Comparison of ENCODE assay signal across 9 cellular contexts in genomic region chr16:456891-457483, GRCh38. TPM values are rescaled to one million over a fixed set of nuclear protein-coding genes. Genes with fewer than 3 reads are reported as not detected.
DNase-seq lines count a peak whose midpoint lies in the region; ATAC-seq and TF ChIP-seq lines count a peak whose summit lies in the region.
"Had no signal": no experiment of that assay in that cellular context is flagged by ENCODE, and none has a peak within 500 bp of the region (broad histone marks: within the 10 kb centered on the region; RNA-seq: fewer than 3 reads in every experiment).

No MANE protein-coding gene starts in this region.

- H3K4me1 Mint-ChIP-seq in GM23338 = peaks cover 24% of the 10 kb centered on the region
- H3K4me1 Mint-ChIP-seq in activated naive CD8-positive, alpha-beta T cell treated with anti-CD3 and anti-CD28 coated beads, Interleukin-2, amount 50 U/mL, for 24 hours = peaks cover 2% of the 10 kb centered on the region

- H3K27me3 Mint-ChIP-seq in GM23338 (ENCODE audit: insufficient read depth, low read depth, poor library complexity) = peaks cover 9% of the 10 kb centered on the region
- no peaks in the 10 kb centered on the region for H3K27me3 Mint-ChIP-seq in activated naive CD8-positive, alpha-beta T cell treated with anti-CD3 and anti-CD28 coated beads, Interleukin-2, amount 50 U/mL, for 24 hours

- H3K27me3 ChIP-seq in GM23338 (ENCODE audit: insufficient read depth) = no peaks in the 10 kb centered on the region
- no peaks in the 10 kb centered on the region for H3K27me3 ChIP-seq in left ventricle myocardium inferior (ENCODE audit: low read depth)

- ATAC-seq in GM23338 = peak; percentile 52
- no peak for ATAC-seq in activated naive CD8-positive, alpha-beta T cell treated with anti-CD3 and anti-CD28 coated beads, Interleukin-2, amount 50 U/mL, for 24 hours

- H3K27ac ChIP-seq in GM23338 (ENCODE audit: low read depth) = peak overlapping the region; percentile 12; the same call in 1 of the 2 replicates
- H3K27ac ChIP-seq in VCaP = peak overlapping the region; percentile 78
- peak overlapping the region; percentile 78 for H3K27ac ChIP-seq in left ventricle myocardium inferior (replicated peaks)

- DNase-seq in GM23338 (ENCODE audit: low spot score) (no peak), left ventricle myocardium inferior (no peak), renal cortical epithelial cell (ENCODE audit: low read depth) (peak; percentile 59), NCI-H146 treated with DMSO at 0.1 percent for 48 hours (lab: John Stamatoyannopoulos, UW; ENCODE audit: unreplicated experiment) (no peak), GDM1 (lab: John Stamatoyannopoulos, UW) (no peak)
- no peak for DNase-seq in activated CD4-positive, alpha-beta T cell treated with anti-CD3 and anti-CD28 coated beads for 48 hours
- no peak for DNase-seq in activated naive CD8-positive, alpha-beta T cell treated with anti-CD3 and anti-CD28 coated beads, Interleukin-2, amount 50 U/mL, for 24 hours

- no peak overlapping the region for H2AFZ ChIP-seq in GM23338

- H3K27ac Mint-ChIP-seq in GM23338 = peak overlapping the region; percentile 24; the same call in 1 of the 2 replicates
- H3K27ac Mint-ChIP-seq in activated naive CD8-positive, alpha-beta T cell treated with anti-CD3 and anti-CD28 coated beads, Interleukin-2, amount 50 U/mL, for 24 hours = no peak overlapping the region

- H3F3A ChIP-seq in GM23338 (replicated peaks; ENCODE audit: low read depth) = 0 out of 2 replicates have a peak, but pooled peaks cover 13% of the 10 kb centered on the region

- no peak overlapping the region for H3K4me2 ChIP-seq in GM23338

- H3K79me2 ChIP-seq in GM23338 (replicated peaks; ENCODE audit: insufficient read depth) = no peaks in the 10 kb centered on the region; the same call in 1 of the 2 replicates

- H3K36me3 Mint-ChIP-seq in GM23338 (ENCODE audit: low read depth) = peaks cover 11% of the 10 kb centered on the region
- peaks cover 4% of the 10 kb centered on the region for H3K36me3 Mint-ChIP-seq in activated naive CD8-positive, alpha-beta T cell treated with anti-CD3 and anti-CD28 coated beads, Interleukin-2, amount 50 U/mL, for 24 hours (ENCODE audit: low read depth)

- TF ChIP-seq CTCF in GM23338 (conservative IDR thresholded peaks at IDR 0.05; ENCODE audit: low read depth in 2 of 2) = no peak
- no peak; the same call in 1 of the 2 replicates for TF ChIP-seq CTCF in VCaP (conservative IDR thresholded peaks at IDR 0.05)
- TF ChIP-seq CTCF in left ventricle myocardium inferior (IDR thresholded peaks at IDR 0.05; ENCODE audit: borderline replicate concordance) = no peak

- no peaks in the 10 kb centered on the region; the same call in 2 of the 3 replicates for H3K9me3 Mint-ChIP-seq in GM23338
- no peaks in the 10 kb centered on the region for H3K9me3 Mint-ChIP-seq in activated naive CD8-positive, alpha-beta T cell treated with anti-CD3 and anti-CD28 coated beads, Interleukin-2, amount 50 U/mL, for 24 hours

- H3K4me3 ChIP-seq in GM23338 (no peak overlapping the region), left ventricle myocardium inferior (no peak overlapping the region)
- H3K4me3 ChIP-seq: lung had no signal

- peaks cover 3% of the 10 kb centered on the region; the same call in 1 of the 2 replicates for H4K20me1 ChIP-seq in GM23338 (replicated peaks; ENCODE audit: insufficient read depth)

- no peaks in the 10 kb centered on the region for H3K36me3 ChIP-seq in GM23338 (ENCODE audit: insufficient read depth)
- peaks cover 7% of the 10 kb centered on the region for H3K36me3 ChIP-seq in left ventricle myocardium inferior

- H3K9me2 ChIP-seq in GM23338 (ENCODE audit: insufficient read depth) = no peaks in the 10 kb centered on the region

- H3K4me3 Mint-ChIP-seq in GM23338 = no peak overlapping the region; the same call in 2 of the 3 replicates
- no peak overlapping the region for H3K4me3 Mint-ChIP-seq in activated naive CD8-positive, alpha-beta T cell treated with anti-CD3 and anti-CD28 coated beads, Interleukin-2, amount 50 U/mL, for 24 hours

- intact Hi-C loops in left ventricle myocardium inferior (cut with micrococcal nuclease) = no loop called here

- H3K9me3 ChIP-seq in left ventricle myocardium inferior (replicated peaks) = no peaks in the 10 kb centered on the region

- no peaks in the 10 kb centered on the region; the same call in 1 of the 2 replicates for H3K4me1 ChIP-seq in GM23338 (ENCODE audit: insufficient read depth)
- H3K4me1 ChIP-seq in left ventricle myocardium inferior = peaks cover 21% of the 10 kb centered on the region

TF ChIP-seq in GM23338, 12 proteins besides CTCF, POLR2A, EP300 and RAD21:
- no peak for TF ChIP-seq POLR2AphosphoS5 (IDR thresholded peaks at IDR 0.05; ENCODE audit: low read depth)
- TF ChIP-seq EZH2 (IDR thresholded peaks at IDR 0.05; ENCODE audit: low read depth, unreplicated experiment) = no peak
- no peak for TF ChIP-seq CREB1 (CRISPR knock-in tag; IDR thresholded peaks at IDR 0.05; ENCODE audit: low read depth)
- no peak for TF ChIP-seq ETS1 (IDR thresholded peaks at IDR 0.05)
- TF ChIP-seq NANOG (IDR thresholded peaks at IDR 0.05; ENCODE audit: borderline replicate concordance) = no peak
- TF ChIP-seq JUNB (IDR thresholded peaks at IDR 0.05; ENCODE audit: unreplicated experiment) = no peak
- TF ChIP-seq EZH2phosphoT487 (IDR thresholded peaks at IDR 0.05; ENCODE audit: unreplicated experiment) = no peak
- TF ChIP-seq STAT1 (IDR thresholded peaks at IDR 0.05; ENCODE audit: unreplicated experiment) = no peak
- TF ChIP-seq, protein P1, sequence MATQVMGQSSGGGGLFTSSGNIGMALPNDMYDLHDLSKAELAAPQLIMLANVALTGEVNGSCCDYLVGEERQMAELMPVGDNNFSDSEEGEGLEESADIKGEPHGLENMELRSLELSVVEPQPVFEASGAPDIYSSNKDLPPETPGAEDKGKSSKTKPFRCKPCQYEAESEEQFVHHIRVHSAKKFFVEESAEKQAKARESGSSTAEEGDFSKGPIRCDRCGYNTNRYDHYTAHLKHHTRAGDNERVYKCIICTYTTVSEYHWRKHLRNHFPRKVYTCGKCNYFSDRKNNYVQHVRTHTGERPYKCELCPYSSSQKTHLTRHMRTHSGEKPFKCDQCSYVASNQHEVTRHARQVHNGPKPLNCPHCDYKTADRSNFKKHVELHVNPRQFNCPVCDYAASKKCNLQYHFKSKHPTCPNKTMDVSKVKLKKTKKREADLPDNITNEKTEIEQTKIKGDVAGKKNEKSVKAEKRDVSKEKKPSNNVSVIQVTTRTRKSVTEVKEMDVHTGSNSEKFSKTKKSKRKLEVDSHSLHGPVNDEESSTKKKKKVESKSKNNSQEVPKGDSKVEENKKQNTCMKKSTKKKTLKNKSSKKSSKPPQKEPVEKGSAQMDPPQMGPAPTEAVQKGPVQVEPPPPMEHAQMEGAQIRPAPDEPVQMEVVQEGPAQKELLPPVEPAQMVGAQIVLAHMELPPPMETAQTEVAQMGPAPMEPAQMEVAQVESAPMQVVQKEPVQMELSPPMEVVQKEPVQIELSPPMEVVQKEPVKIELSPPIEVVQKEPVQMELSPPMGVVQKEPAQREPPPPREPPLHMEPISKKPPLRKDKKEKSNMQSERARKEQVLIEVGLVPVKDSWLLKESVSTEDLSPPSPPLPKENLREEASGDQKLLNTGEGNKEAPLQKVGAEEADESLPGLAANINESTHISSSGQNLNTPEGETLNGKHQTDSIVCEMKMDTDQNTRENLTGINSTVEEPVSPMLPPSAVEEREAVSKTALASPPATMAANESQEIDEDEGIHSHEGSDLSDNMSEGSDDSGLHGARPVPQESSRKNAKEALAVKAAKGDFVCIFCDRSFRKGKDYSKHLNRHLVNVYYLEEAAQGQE (IDR thresholded peaks at IDR 0.05; ENCODE audit: unreplicated experiment) = no peak
- TF ChIP-seq ZNF114 (CRISPR knock-in tag; IDR thresholded peaks at IDR 0.05) = no peak

RNA-seq across cellular contexts. Expression of gene RAB11FIP3, which starts 31.5 kb away (rescaled TPM):
- total RNA-seq in GM23338 (2014; rRNA removed; shearing (Covaris generic)) = 27.9 and 29.2 TPM in 2 replicates
- 3.2 and 4.4 TPM in 2 replicates for polyA plus RNA-seq in GM23338 (2016; fragmentation: Nextera tagmentation; extraction: Ambion mirVana)
- 27.4 TPM for total RNA-seq in left ventricle myocardium inferior
- total RNA-seq in renal cortical epithelial cell = 20.5 and 72.5 TPM in 2 replicates

RNA-seq across cellular contexts. Expression of gene DECR2, which starts 55.3 kb away (rescaled TPM):
- total RNA-seq in GM23338 (2014; rRNA removed; shearing (Covaris generic)) = 17.9 and 26.9 TPM in 2 replicates
- 19.0 and 20.3 TPM in 2 replicates for polyA plus RNA-seq in GM23338 (2016; fragmentation: Nextera tagmentation; extraction: Ambion mirVana)
- total RNA-seq in left ventricle myocardium inferior (8.4 TPM), renal cortical epithelial cell (13.0 and 17.5 TPM in 2 replicates)

RNA-seq across cellular contexts. Expression of gene NME4, which starts 60.0 kb away (rescaled TPM):
- total RNA-seq in GM23338 (2014; rRNA removed; shearing (Covaris generic)) = 228 and 249 TPM in 2 replicates
- 511 and 521 TPM in 2 replicates for polyA plus RNA-seq in GM23338 (2016; fragmentation: Nextera tagmentation; extraction: Ambion mirVana)
- total RNA-seq in left ventricle myocardium inferior (101 TPM), renal cortical epithelial cell (27.6 and 50.0 TPM in 2 replicates)

Comparison
In these comparisons a context has a peak if more than half of its experiments do, and no peak if none do; other contexts are left out.
1. H3K27ac ChIP-seq: peak in every context shown above with its lines; median percentile 78 in VCaP; 78 in left ventricle myocardium inferior; 12 in GM23338.